ENCODE assay signal across 16 cellular contexts in genomic region chr2:164725542-164725941, GRCh38.
A peak's percentile ranks its signal among the peaks of the same experiment; 100 is the strongest.
DNase-seq lines count a peak whose midpoint lies in the region; ATAC-seq and TF ChIP-seq lines count a peak whose summit lies in the region.
"Had no signal": no experiment of that assay in that cellular context is flagged by ENCODE, and none has a peak within 500 bp of the region (broad histone marks: within the 10 kb centered on the region; RNA-seq: fewer than 3 reads in every experiment).

No MANE protein-coding gene starts in this region.

- no peaks in the 10 kb centered on the region for H3K36me3 ChIP-seq in neuronal stem cell (replicated peaks in 1 of 2; ENCODE audit: control insufficient read depth in 2 of 2, insufficient read depth in 2 of 2, low read length in 2 of 2)

- H2AFZ ChIP-seq in neuronal stem cell (ENCODE audit: low read length): no peak overlapping the region

- no peaks in the 10 kb centered on the region for H3K9me3 Mint-ChIP-seq in memory B cell
- H3K9me3 Mint-ChIP-seq: CD4-positive, alpha-beta T cell; H9; IgD-negative memory B cell had no signal

- H3K9ac ChIP-seq in neuronal stem cell (ENCODE audit: low read depth, low read length, poor library complexity): no peak overlapping the region

- H3K18ac ChIP-seq in neuronal stem cell (ENCODE audit: low read length): no peak overlapping the region

- DNase-seq in kidney glomerular epithelial cell (lab: John Stamatoyannopoulos, UW): peak; percentile 36
- DNase-seq in memory B cell (ENCODE audit: low spot score in 2 of 2): no peak
- peak; percentile 50 for DNase-seq in renal cortical epithelial cell (ENCODE audit: low read depth)
- no peak for DNase-seq in activated gamma-delta T cell (lab: John Stamatoyannopoulos, UW)
- no peak for DNase-seq in LoVo (ENCODE audit: low spot score)
- DNase-seq in neuronal stem cell (ENCODE audit: low spot score): no peak
- DNase-seq: ACHN; Calu3; CD4-positive, alpha-beta T cell; DMS79 treated with DMSO at 0.1 percent for 48 hours; GF-D8; H9 had no signal

- no peak overlapping the region for H3K14ac ChIP-seq in neuronal stem cell (ENCODE audit: low read length)

- H3K27me3 ChIP-seq in neuronal stem cell (ENCODE audit: control insufficient read depth in 3 of 3, insufficient read depth in 3 of 3, low read depth in 1 of 3, low read length in 3 of 3): no peaks in the 10 kb centered on the region

- no peak overlapping the region for H2BK15ac ChIP-seq in neuronal stem cell (ENCODE audit: low read length)

- H4K91ac ChIP-seq in neuronal stem cell (ENCODE audit: low read depth, low read length, poor library complexity): no peak overlapping the region

- no peaks in the 10 kb centered on the region for H3K27me3 Mint-ChIP-seq in memory B cell
- H3K27me3 Mint-ChIP-seq: CD4-positive, alpha-beta T cell; IgD-negative memory B cell had no signal

- no peak overlapping the region for H2BK120ac ChIP-seq in neuronal stem cell (ENCODE audit: low read depth, low read length)

- H3K27ac ChIP-seq in VCaP (peak overlapping the region; percentile 54), neuronal stem cell (replicated peaks; ENCODE audit: low read length) (no peak overlapping the region)
- H3K27ac ChIP-seq: C4-2B had no signal

- no CpG with 5 or more reads among the region's 3 CpGs for WGBS in neuronal stem cell (ENCODE audit: extremely low coverage in 2 of 2, insufficient read length in 2 of 2, insufficient replicate concordance in 1 of 2), 2 donors

- peak overlapping the region; percentile 31 for H3K27ac Mint-ChIP-seq in memory B cell
- H3K27ac Mint-ChIP-seq: CD4-positive, alpha-beta T cell; H9 had no signal

- no peak overlapping the region for H3K23ac ChIP-seq in neuronal stem cell (ENCODE audit: low read depth, low read length, poor library complexity)

- no peaks in the 10 kb centered on the region for H3K9me3 ChIP-seq in neuronal stem cell (replicated peaks in 1 of 2; ENCODE audit: control insufficient read depth in 2 of 2, insufficient read depth in 1 of 2, low read depth in 1 of 2, low read length in 2 of 2)

- no peak overlapping the region for H2BK5ac ChIP-seq in neuronal stem cell (ENCODE audit: low read length)

- ATAC-seq in memory B cell (ENCODE audit: low read depth): no peak
- no peak for ATAC-seq in GM21619 (IDR thresholded peaks at IDR 0.05; ENCODE audit: unreplicated experiment)

- peaks cover 0 to 9% of the 10 kb centered on the region in 2 donors for H3K4me1 ChIP-seq in neuronal stem cell (ENCODE audit: control insufficient read depth in 2 of 2, insufficient read depth in 1 of 2, low read depth in 1 of 2, low read length in 2 of 2)

- no peak overlapping the region for H3K4me2 ChIP-seq in neuronal stem cell (ENCODE audit: insufficient read depth, low read length, poor library complexity, severe bottlenecking)

- H3K4me1 Mint-ChIP-seq in memory B cell: peaks cover 5% of the 10 kb centered on the region

- no peak overlapping the region for H3K4me3 ChIP-seq in neuronal stem cell (ENCODE audit: low read length in 2 of 2)

- H3K36me3 Mint-ChIP-seq in memory B cell: peaks cover 20% of the 10 kb centered on the region
- H3K36me3 Mint-ChIP-seq: IgD-negative memory B cell had no signal

- no peak for TF ChIP-seq CTCF in VCaP (conservative IDR thresholded peaks at IDR 0.05)

- no peak overlapping the region for H3K4me3 Mint-ChIP-seq in memory B cell
- H3K4me3 Mint-ChIP-seq: CD4-positive, alpha-beta T cell; H9; IgD-negative memory B cell had no signal

- no peak overlapping the region for H3K4ac ChIP-seq in neuronal stem cell (ENCODE audit: low read length)

- H3K79me1 ChIP-seq in neuronal stem cell (ENCODE audit: low read depth, low read length): no peaks in the 10 kb centered on the region

- no peak overlapping the region for H4K8ac ChIP-seq in neuronal stem cell (ENCODE audit: low read depth, low read length)

- H2AK5ac ChIP-seq in neuronal stem cell (ENCODE audit: low read depth, low read length): no peak overlapping the region

- no peak overlapping the region for H2BK12ac ChIP-seq in neuronal stem cell (ENCODE audit: low read length)

Comparison
In these comparisons a context has a peak if more than half of its experiments do, and no peak if none do; other contexts are left out.
1. DNase-seq: peak in kidney glomerular epithelial cell (single experiment) and renal cortical epithelial cell (single experiment); none in memory B cell (0 of 2), activated gamma-delta T cell (single experiment), LoVo (single experiment) and neuronal stem cell (single experiment).